ENCODE assay signal across 1 cellular context in genomic region chr17:82011617-82012481, GRCh38.
TF ChIP-seq lines count a peak whose summit lies in the region.

No MANE protein-coding gene starts in this region.

TF ChIP-seq in HepG2, 621 proteins besides CTCF, POLR2A, EP300 and RAD21 (continued from another document):
- TF ChIP-seq, protein P1, sequence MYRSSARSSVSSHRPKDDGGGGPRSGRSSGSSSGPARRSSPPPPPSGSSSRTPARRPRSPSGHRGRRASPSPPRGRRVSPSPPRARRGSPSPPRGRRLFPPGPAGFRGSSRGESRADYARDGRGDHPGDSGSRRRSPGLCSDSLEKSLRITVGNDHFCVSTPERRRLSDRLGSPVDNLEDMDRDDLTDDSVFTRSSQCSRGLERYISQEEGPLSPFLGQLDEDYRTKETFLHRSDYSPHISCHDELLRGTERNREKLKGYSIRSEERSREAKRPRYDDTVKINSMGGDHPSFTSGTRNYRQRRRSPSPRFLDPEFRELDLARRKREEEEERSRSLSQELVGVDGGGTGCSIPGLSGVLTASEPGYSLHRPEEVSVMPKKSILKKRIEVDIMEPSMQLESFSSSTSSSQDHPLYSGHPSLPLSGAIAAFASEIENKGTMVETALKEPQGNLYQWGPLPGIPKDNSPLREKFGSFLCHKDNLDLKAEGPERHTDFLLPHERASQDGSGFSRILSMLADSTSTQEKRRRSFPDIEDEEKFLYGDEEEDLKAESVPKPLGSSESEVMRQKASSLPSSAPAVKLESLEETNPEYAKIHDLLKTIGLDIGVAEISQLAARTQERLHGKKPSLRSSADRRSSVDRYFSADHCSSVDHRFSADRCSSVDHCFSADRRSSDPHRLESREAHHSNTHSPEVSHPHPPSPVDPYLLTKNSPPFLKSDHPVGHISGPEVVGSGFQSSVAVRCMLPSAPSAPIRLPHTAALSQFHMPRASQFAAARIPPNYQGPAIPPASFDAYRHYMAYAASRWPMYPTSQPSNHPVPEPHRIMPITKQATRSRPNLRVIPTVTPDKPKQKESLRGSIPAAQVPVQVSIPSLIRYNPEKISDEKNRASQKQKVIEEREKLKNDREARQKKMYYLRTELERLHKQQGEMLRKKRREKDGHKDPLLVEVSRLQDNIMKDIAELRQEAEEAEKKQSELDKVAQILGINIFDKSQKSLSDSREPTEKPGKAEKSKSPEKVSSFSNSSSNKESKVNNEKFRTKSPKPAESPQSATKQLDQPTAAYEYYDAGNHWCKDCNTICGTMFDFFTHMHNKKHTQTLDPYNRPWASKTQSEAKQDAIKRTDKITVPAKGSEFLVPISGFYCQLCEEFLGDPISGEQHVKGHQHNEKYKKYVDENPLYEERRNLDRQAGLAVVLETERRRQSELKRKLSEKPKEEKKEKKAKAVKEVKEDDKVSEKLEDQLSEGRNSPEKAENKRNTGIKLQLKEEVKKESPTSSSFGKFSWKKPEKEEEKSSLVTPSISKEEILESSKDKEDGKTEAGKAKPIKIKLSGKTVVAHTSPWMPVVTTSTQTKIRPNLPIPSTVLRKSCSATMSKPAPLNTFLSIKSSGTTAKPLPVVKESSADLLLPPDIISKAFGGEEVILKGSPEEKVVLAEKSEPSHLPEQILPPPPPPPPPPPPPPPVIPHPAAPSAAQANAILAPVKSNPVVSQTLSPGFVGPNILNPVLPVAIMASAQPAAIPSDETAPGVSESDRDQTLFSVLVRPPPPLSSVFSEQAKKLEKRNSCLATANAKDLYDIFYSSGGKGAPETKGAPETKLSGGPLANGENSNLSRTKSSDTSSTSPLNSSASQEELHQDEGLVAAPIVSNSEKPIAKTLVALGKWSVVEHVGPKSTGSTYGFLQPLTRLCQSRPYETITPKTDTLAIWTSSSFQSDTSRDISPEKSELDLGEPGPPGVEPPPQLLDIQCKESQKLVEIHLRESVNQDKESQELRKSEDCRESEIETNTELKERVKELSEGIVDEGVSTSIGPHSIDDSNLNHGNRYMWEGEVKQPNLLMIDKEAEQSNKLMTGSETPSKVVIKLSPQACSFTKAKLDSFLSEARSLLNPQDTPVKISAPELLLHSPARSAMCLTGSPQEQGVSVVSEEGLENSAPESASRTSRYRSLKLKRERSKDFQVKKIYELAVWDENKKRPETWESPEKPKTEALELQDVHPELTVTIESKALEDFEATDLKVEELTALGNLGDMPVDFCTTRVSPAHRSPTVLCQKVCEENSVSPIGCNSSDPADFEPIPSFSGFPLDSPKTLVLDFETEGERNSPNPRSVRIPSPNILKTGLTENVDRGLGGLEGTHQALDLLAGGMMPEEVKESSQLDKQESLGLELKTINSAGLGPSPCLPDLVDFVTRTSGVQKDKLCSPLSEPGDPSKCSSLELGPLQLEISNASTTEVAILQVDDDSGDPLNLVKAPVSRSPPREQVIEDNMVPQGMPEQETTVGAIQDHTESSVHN (CRISPR knock-in tag; IDR thresholded peaks at IDR 0.05): no peak
- TF ChIP-seq ZNF501 (CRISPR knock-in tag; IDR thresholded peaks at IDR 0.05) (no peak), POLR2G (IDR thresholded peaks at IDR 0.05; ENCODE audit: low read depth, low read length) (no peak), SRSF1 (optimal IDR thresholded peaks at IDR 0.05; ENCODE audit: low read depth, low read length) (no peak), HNRNPL (IDR thresholded peaks at IDR 0.05; ENCODE audit: low read depth, low read length) (peak; percentile 69; the same call in 1 of the 2 replicates), MTA1 (CRISPR knock-in tag; IDR thresholded peaks at IDR 0.05; ENCODE audit: borderline replicate concordance) (0 out of 2 replicates have a peak, but pooled peaks have one; percentile 17), AGO2 (optimal IDR thresholded peaks at IDR 0.05; ENCODE audit: low read depth, low read length) (peak; percentile 80), CBX5 (CRISPR knock-in tag; IDR thresholded peaks at IDR 0.05; ENCODE audit: borderline replicate concordance) (no peak), ZFP36 (IDR thresholded peaks at IDR 0.05; ENCODE audit: borderline replicate concordance, low read depth, low read length, partially characterized antibody) (no peak), RBFOX2 (IDR thresholded peaks at IDR 0.05; ENCODE audit: low read depth, low read length) (peak; percentile 67), ZNF569 (CRISPR knock-in tag; IDR thresholded peaks at IDR 0.05; ENCODE audit: borderline replicate concordance) (no peak), FIP1L1 (IDR thresholded peaks at IDR 0.05; ENCODE audit: borderline replicate concordance, insufficient read depth, low read depth, low read length) (0 out of 2 replicates have a peak, but pooled peaks have one; percentile 17), ZNF567 (CRISPR knock-in tag; IDR thresholded peaks at IDR 0.05; ENCODE audit: borderline replicate concordance) (no peak)
- TF ChIP-seq, protein P2, sequence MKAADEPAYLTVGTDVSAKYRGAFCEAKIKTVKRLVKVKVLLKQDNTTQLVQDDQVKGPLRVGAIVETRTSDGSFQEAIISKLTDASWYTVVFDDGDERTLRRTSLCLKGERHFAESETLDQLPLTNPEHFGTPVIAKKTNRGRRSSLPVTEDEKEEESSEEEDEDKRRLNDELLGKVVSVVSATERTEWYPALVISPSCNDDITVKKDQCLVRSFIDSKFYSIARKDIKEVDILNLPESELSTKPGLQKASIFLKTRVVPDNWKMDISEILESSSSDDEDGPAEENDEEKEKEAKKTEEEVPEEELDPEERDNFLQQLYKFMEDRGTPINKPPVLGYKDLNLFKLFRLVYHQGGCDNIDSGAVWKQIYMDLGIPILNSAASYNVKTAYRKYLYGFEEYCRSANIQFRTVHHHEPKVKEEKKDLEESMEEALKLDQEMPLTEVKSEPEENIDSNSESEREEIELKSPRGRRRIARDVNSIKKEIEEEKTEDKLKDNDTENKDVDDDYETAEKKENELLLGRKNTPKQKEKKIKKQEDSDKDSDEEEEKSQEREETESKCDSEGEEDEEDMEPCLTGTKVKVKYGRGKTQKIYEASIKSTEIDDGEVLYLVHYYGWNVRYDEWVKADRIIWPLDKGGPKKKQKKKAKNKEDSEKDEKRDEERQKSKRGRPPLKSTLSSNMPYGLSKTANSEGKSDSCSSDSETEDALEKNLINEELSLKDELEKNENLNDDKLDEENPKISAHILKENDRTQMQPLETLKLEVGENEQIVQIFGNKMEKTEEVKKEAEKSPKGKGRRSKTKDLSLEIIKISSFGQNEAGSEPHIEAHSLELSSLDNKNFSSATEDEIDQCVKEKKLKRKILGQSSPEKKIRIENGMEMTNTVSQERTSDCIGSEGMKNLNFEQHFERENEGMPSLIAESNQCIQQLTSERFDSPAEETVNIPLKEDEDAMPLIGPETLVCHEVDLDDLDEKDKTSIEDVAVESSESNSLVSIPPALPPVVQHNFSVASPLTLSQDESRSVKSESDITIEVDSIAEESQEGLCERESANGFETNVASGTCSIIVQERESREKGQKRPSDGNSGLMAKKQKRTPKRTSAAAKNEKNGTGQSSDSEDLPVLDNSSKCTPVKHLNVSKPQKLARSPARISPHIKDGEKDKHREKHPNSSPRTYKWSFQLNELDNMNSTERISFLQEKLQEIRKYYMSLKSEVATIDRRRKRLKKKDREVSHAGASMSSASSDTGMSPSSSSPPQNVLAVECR (CRISPR knock-in tag; IDR thresholded peaks at IDR 0.05; ENCODE audit: borderline replicate concordance): no peak; the same call in 1 of the 2 replicates
